11 cellular contexts compared by ENCODE assay signal in the genomic region with DNA sequence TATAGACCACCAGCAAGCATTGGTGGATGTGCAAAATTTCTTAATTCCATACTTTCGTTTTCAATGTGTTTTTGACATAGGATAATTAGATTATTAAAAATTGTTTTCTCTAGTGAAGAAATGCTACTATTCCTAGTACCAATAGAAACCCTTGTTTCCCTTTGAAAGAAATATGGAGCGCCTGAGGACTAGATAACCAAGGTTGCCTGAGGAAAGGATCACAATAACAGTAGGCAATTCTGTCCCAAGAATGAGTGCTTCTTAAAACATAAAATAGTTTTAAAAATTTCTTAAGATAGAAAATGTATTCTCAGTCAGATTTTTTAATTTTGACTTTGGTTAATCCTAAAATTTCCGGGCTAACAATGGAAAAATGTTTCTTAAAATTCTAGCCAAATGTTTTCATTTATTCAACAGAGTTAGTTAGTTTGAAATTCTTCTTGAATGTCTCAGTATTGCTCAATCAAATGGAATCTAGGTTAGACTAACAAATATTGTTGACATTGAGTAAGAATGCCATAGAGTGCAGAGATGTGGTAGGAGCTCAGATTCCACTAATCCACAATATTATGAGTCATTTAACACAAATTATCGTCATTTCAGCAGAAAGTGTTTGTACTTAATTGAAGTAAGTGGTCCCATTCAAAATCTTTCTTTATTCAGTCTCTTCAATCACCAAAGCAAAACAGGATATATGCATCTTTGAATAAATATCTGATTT.
DNase-seq lines count a peak whose midpoint lies in the region; FAIRE-seq and TF ChIP-seq lines count a peak whose summit lies in the region.
"Had no signal": no experiment of that assay in that cellular context is flagged by ENCODE, and none has a peak within 500 bp of the region (broad histone marks: within the 10 kb centered on the region; RNA-seq: fewer than 3 reads in every experiment).

No MANE protein-coding gene starts in this region.

- H3K4ac ChIP-seq in mesenchymal stem cell (ENCODE audit: low read depth in 1 of 2, low read length in 2 of 2) = no peak overlapping the region

- CTCF ChIA-PET in endothelial cell of umbilical vein (lab: Charles Lee) (no interaction called here), OCI-LY7 (lab: Charles Lee; ENCODE audit: unreplicated experiment) (no interaction called here)

- H3K23ac ChIP-seq in mesenchymal stem cell (ENCODE audit: low read length in 2 of 2) = no peak overlapping the region

- H2BK12ac ChIP-seq in mesenchymal stem cell (ENCODE audit: low read length in 2 of 2) = no peak overlapping the region

- no peak overlapping the region for H4K8ac ChIP-seq in mesenchymal stem cell (ENCODE audit: low read length)

- FAIRE-seq in endothelial cell of umbilical vein (lab: Jason Lieb, UNC) (peak; percentile 73), GM19239 (lab: Jason Lieb, UNC) (no peak)

- H3K14ac ChIP-seq in mesenchymal stem cell (ENCODE audit: low read length in 2 of 2) = no peak overlapping the region

- no peaks in the 10 kb centered on the region for H3K9me2 ChIP-seq in OCI-LY7 (ENCODE audit: insufficient read depth, low read length)

- H3K9ac ChIP-seq in endothelial cell of umbilical vein (replicated peaks; ENCODE audit: extremely low read depth, insufficient read depth, low read length) (no peak overlapping the region), mesenchymal stem cell (ENCODE audit: low read length) (no peak overlapping the region)

- TF ChIP-seq CTCF in AG09319 (IDR thresholded peaks at IDR 0.05; ENCODE audit: low read depth, low read length) (no peak), endothelial cell of umbilical vein (IDR thresholded peaks at IDR 0.05; ENCODE audit: extremely low read depth in 1 of 2, insufficient read depth in 1 of 2, low read depth in 1 of 2, low read length in 2 of 2) (no peak), OCI-LY7 (conservative IDR thresholded peaks at IDR 0.05; ENCODE audit: low read length) (no peak)

- peak; percentile 33; the same call in 1 of the 2 replicates for TF ChIP-seq EP300 in Ishikawa (IDR thresholded peaks at IDR 0.05; ENCODE audit: borderline replicate concordance)

- no peak overlapping the region for H2AK5ac ChIP-seq in mesenchymal stem cell (ENCODE audit: low read length, severe bottlenecking)

- TF ChIP-seq POLR2A in endothelial cell of umbilical vein (IDR thresholded peaks at IDR 0.05; ENCODE audit: low read depth, low read length) = no peak

- H3K9me3 ChIP-seq in endothelial cell of umbilical vein (replicated peaks; ENCODE audit: control insufficient read depth, insufficient read depth, low read length) = no peaks in the 10 kb centered on the region
- H3K9me3 ChIP-seq in mesenchymal stem cell (ENCODE audit: control insufficient read depth, low read length) = no peaks in the 10 kb centered on the region
- no peaks in the 10 kb centered on the region for H3K9me3 ChIP-seq in OCI-LY7 (ENCODE audit: low read length)

- no peaks in the 10 kb centered on the region for H3K79me2 ChIP-seq in endothelial cell of umbilical vein (ENCODE audit: control insufficient read depth, insufficient read depth, low read length)
- H3K79me2 ChIP-seq in OCI-LY7 (ENCODE audit: insufficient read depth, low read depth, low read length) = no peaks in the 10 kb centered on the region

- DNase-seq in AG09319 (ENCODE audit: extremely low read depth, low read depth) (peak; percentile 61), endothelial cell of umbilical vein (ENCODE audit: low read depth, low spot score) (peak; percentile 76), mesenchymal stem cell (peak; percentile 89), OCI-LY7 (ENCODE audit: low spot score) (no peak), GM19239 (ENCODE audit: insufficient read length, low spot score) (no peak), NCI-H187 (lab: John Stamatoyannopoulos, UW) (no peak)
- DNase-seq in stimulated activated CD4-positive, alpha-beta T cell treated with anti-CD3 and anti-CD28 coated beads, Interleukin-4, amount 100 ng/mL, for 24 hours = no peak
- DNase-seq: activated T-cell treated with anti-CD3 and anti-CD28 coated beads, Interleukin-2, amount 50 U/mL, for 72 hours; DMS79; NCI-H1105 treated with DMSO at 0.1 percent for 48 hours had no signal

- BruUV-seq in endothelial cell of umbilical vein (replicated peaks; lab: Mats Ljungman, UMichigan) (no TSS peak), OCI-LY7 (replicated peaks; lab: Mats Ljungman, UMichigan) (no TSS peak)

- dilution Hi-C loops in endothelial cell of umbilical vein (cut with MboI; ENCODE audit: extremely low pct_ligation_motif_present, low sequenced_read_pairs) = no loop called here

- no peak overlapping the region for H3K18ac ChIP-seq in mesenchymal stem cell (ENCODE audit: low read depth in 1 of 2, low read length in 2 of 2)

- H3K36me3 ChIP-seq in endothelial cell of umbilical vein (ENCODE audit: control insufficient read depth in 2 of 2, extremely low read depth in 1 of 2, insufficient read depth in 2 of 2, low read length in 2 of 2) (no peaks in the 10 kb centered on the region), mesenchymal stem cell (ENCODE audit: control insufficient read depth in 1 of 2, insufficient read depth in 2 of 2, low read depth in 1 of 2, low read length in 2 of 2) (no peaks in the 10 kb centered on the region), OCI-LY7 (ENCODE audit: insufficient read depth, low read length) (no peaks in the 10 kb centered on the region)

- no peak overlapping the region for H3K4me3 ChIP-seq in endothelial cell of umbilical vein (replicated peaks in 1 of 3; ENCODE audit: insufficient read depth in 1 of 3, low read depth in 1 of 3, low read length in 3 of 3)
- H3K4me3 ChIP-seq in mesenchymal stem cell (ENCODE audit: insufficient read depth in 1 of 2, low read depth in 1 of 2, low read length in 2 of 2) = no peak overlapping the region
- H3K4me3 ChIP-seq in OCI-LY7 (ENCODE audit: low read depth, low read length, poor library complexity, severe bottlenecking) = no peak overlapping the region

- no peak overlapping the region for H2BK5ac ChIP-seq in mesenchymal stem cell (ENCODE audit: low read depth, low read length, poor library complexity, severe bottlenecking)

- no peaks in the 10 kb centered on the region for H4K20me1 ChIP-seq in endothelial cell of umbilical vein (replicated peaks; ENCODE audit: control insufficient read depth, extremely low read depth, insufficient read depth, low read length)
- H4K20me1 ChIP-seq in OCI-LY7 (ENCODE audit: insufficient read depth, low read length) = no peaks in the 10 kb centered on the region

- H4K91ac ChIP-seq in mesenchymal stem cell (ENCODE audit: low read length) = no peak overlapping the region

- peak overlapping the region; percentile 31 for H3K4me2 ChIP-seq in endothelial cell of umbilical vein (ENCODE audit: insufficient read depth, low read length)
- H3K4me2 ChIP-seq in mesenchymal stem cell (ENCODE audit: low read length, poor library complexity, severe bottlenecking) = no peak overlapping the region
- H3K4me2 ChIP-seq in OCI-LY7 (ENCODE audit: low read length) = no peak overlapping the region

- intact Hi-C loops in endothelial cell of umbilical vein (cut with micrococcal nuclease) = no loop called here
- intact Hi-C loops in OCI-LY7 (cut with micrococcal nuclease; ENCODE audit: unreplicated experiment) = no loop called here

- no peak overlapping the region for H2BK15ac ChIP-seq in mesenchymal stem cell (ENCODE audit: low read depth, poor library complexity, severe bottlenecking)

- no CpG with 5 or more reads among the region's 4 CpGs for WGBS in mesenchymal stem cell

- H2BK120ac ChIP-seq in mesenchymal stem cell (ENCODE audit: low read depth, low read length) = no peak overlapping the region

- H3K4me1 ChIP-seq in endothelial cell of umbilical vein (ENCODE audit: control insufficient read depth, extremely low read depth, insufficient read depth, low read length) (peaks cover 5% of the 10 kb centered on the region), mesenchymal stem cell (ENCODE audit: control insufficient read depth, insufficient read depth, low read depth, low read length) (no peaks in the 10 kb centered on the region), OCI-LY7 (ENCODE audit: insufficient read depth, low read length, poor library complexity, severe bottlenecking) (no peaks in the 10 kb centered on the region)

- H3K27me3 ChIP-seq in endothelial cell of umbilical vein (ENCODE audit: control insufficient read depth in 2 of 2, insufficient read depth in 2 of 2, low read length in 2 of 2) (no peaks in the 10 kb centered on the region), mesenchymal stem cell (ENCODE audit: control insufficient read depth in 1 of 2, insufficient read depth in 1 of 2, low read length in 2 of 2) (no peaks in the 10 kb centered on the region)

- POLR2A ChIA-PET in endothelial cell of umbilical vein (lab: Charles Lee) = no interaction called here
- POLR2A ChIA-PET in OCI-LY7 (lab: Charles Lee) = no interaction called here

- H3K9me1 ChIP-seq in endothelial cell of umbilical vein (replicated peaks; ENCODE audit: control insufficient read depth, extremely low read depth, insufficient read depth, low read length) = no peaks in the 10 kb centered on the region

- no peaks in the 10 kb centered on the region for H3K79me1 ChIP-seq in mesenchymal stem cell (replicated peaks; ENCODE audit: low read length, poor library complexity, severe bottlenecking)

- no peak for TF ChIP-seq RAD21 in Ishikawa (IDR thresholded peaks at IDR 0.05; ENCODE audit: low read depth)

- no peak overlapping the region for H2AFZ ChIP-seq in endothelial cell of umbilical vein (ENCODE audit: low read depth, low read length)
- H2AFZ ChIP-seq in mesenchymal stem cell (ENCODE audit: low read depth, low read length) = no peak overlapping the region
- H2AFZ ChIP-seq in OCI-LY7 (ENCODE audit: low read length) = no peak overlapping the region

- H3K27ac ChIP-seq in endothelial cell of umbilical vein (ENCODE audit: insufficient read depth, low read depth, low read length) = no peak overlapping the region
- peak overlapping the region; percentile 88 for H3K27ac ChIP-seq in mesenchymal stem cell (ENCODE audit: low read length, poor library complexity, severe bottlenecking)
- H3K27ac ChIP-seq in OCI-LY7 (ENCODE audit: low read depth, low read length, poor library complexity, severe bottlenecking) = no peak overlapping the region

TF ChIP-seq in Ishikawa, 13 proteins besides CTCF, POLR2A, EP300 and RAD21 (continues in another document):
- TF ChIP-seq EGR1 (IDR thresholded peaks at IDR 0.05) (no peak), CEBPB (IDR thresholded peaks at IDR 0.05) (peak; percentile 99), NFIC (IDR thresholded peaks at IDR 0.05) (no peak), YY1 (IDR thresholded peaks at IDR 0.05; ENCODE audit: low read depth) (no peak), ZBTB7A (IDR thresholded peaks at IDR 0.05; ENCODE audit: low read depth) (no peak), TEAD4 (IDR thresholded peaks at IDR 0.05) (peak; percentile 89), CREB1 (IDR thresholded peaks at IDR 0.05; ENCODE audit: low read depth) (no peak)

TF ChIP-seq in endothelial cell of umbilical vein, 7 proteins besides CTCF, POLR2A, EP300 and RAD21:
- peak; percentile 73 for TF ChIP-seq FOS (IDR thresholded peaks at IDR 0.05; ENCODE audit: borderline replicate concordance, insufficient read depth, low read length)
- TF ChIP-seq JUN (IDR thresholded peaks at IDR 0.05; ENCODE audit: borderline replicate concordance, insufficient read depth, insufficient read length, low read depth) = no peak

Comparison
In these comparisons a context has a peak if more than half of its experiments do, and no peak if none do; other contexts are left out.
1. DNase-seq: peak in AG09319 (single experiment), endothelial cell of umbilical vein (single experiment) and mesenchymal stem cell (single experiment); none in stimulated activated CD4-positive, alpha-beta T cell treated with anti-CD3 and anti-CD28 coated beads, Interleukin-4, amount 100 ng/mL, for 24 hours (single experiment), OCI-LY7 (single experiment), GM19239 (single experiment) and NCI-H187 (0 of 2).